Comparison of ENCODE assay signal across 1 cellular context in genomic region chr5:59543826-59544442, GRCh38.
TF ChIP-seq lines count a peak whose summit lies in the region.

No MANE protein-coding gene starts in this region.

TF ChIP-seq in GM23338, 12 proteins besides CTCF, POLR2A, EP300 and RAD21:
- no peak for TF ChIP-seq ZNF462 (CRISPR knock-in tag; IDR thresholded peaks at IDR 0.05)
- TF ChIP-seq STAT1 (IDR thresholded peaks at IDR 0.05; ENCODE audit: unreplicated experiment) = no peak
- TF ChIP-seq ZNF114 (CRISPR knock-in tag; IDR thresholded peaks at IDR 0.05) = no peak
- no peak for TF ChIP-seq NANOG (IDR thresholded peaks at IDR 0.05; ENCODE audit: borderline replicate concordance)
- no peak for TF ChIP-seq ZNF331 (CRISPR knock-in tag; IDR thresholded peaks at IDR 0.05; ENCODE audit: low read depth)
- no peak for TF ChIP-seq POLR2AphosphoS5 (IDR thresholded peaks at IDR 0.05; ENCODE audit: low read depth)
- TF ChIP-seq EZH2phosphoT487 (IDR thresholded peaks at IDR 0.05; ENCODE audit: unreplicated experiment) = no peak
- TF ChIP-seq REST (IDR thresholded peaks at IDR 0.05; ENCODE audit: unreplicated experiment) = no peak
- no peak for TF ChIP-seq CREB1 (CRISPR knock-in tag; IDR thresholded peaks at IDR 0.05; ENCODE audit: low read depth)
- TF ChIP-seq EZH2 (IDR thresholded peaks at IDR 0.05; ENCODE audit: low read depth, unreplicated experiment) = no peak
- TF ChIP-seq JUNB (IDR thresholded peaks at IDR 0.05; ENCODE audit: unreplicated experiment) = no peak
- no peak for TF ChIP-seq ETS1 (IDR thresholded peaks at IDR 0.05)
